In genomic region chr12:122203301-122203967, GRCh38 we compare ENCODE assay signal across 1 cellular context.
TF ChIP-seq lines count a peak whose summit lies in the region.

Gene B3GNT4 (plus strand): TSS chr12:122203709. CDS start chr12:122204619, 910 bp downstream.

TF ChIP-seq in K562, 482 proteins besides CTCF, POLR2A, EP300 and RAD21 (continued from another document and continues in another):
- TF ChIP-seq ZNF609 (CRISPR knock-in tag; IDR thresholded peaks at IDR 0.05; ENCODE audit: borderline replicate concordance), result no peak
- no peak for TF ChIP-seq ILF3 (IDR thresholded peaks at IDR 0.05; ENCODE audit: borderline replicate concordance)
- TF ChIP-seq GMEB1 (CRISPR knock-in tag; IDR thresholded peaks at IDR 0.05), result peak; percentile 56
- no peak for TF ChIP-seq DLX4 (CRISPR knock-in tag; IDR thresholded peaks at IDR 0.05)
- peak; percentile 27; the same call in 1 of the 2 replicates for TF ChIP-seq ZNF592 (IDR thresholded peaks at IDR 0.05)
- no peak for TF ChIP-seq ZBTB49 (CRISPR knock-in tag; IDR thresholded peaks at IDR 0.05; ENCODE audit: borderline replicate concordance)
- peak; percentile 59 for TF ChIP-seq ZFX (CRISPR knock-in tag; IDR thresholded peaks at IDR 0.05)
- TF ChIP-seq ZNF24 (IDR thresholded peaks at IDR 0.05), result no peak
- TF ChIP-seq TCF3 (CRISPR knock-in tag; IDR thresholded peaks at IDR 0.05), result no peak
- no peak for TF ChIP-seq GABPA (tag; conservative IDR thresholded peaks at IDR 0.05; ENCODE audit: low read depth)
- TF ChIP-seq RBM25 (IDR thresholded peaks at IDR 0.05; ENCODE audit: low read depth, low read length, severe bottlenecking), result no peak
- no peak for TF ChIP-seq ZSCAN32 (CRISPR knock-in tag; IDR thresholded peaks at IDR 0.05)
- TF ChIP-seq DEAF1 (CRISPR knock-in tag; IDR thresholded peaks at IDR 0.05), result no peak
- no peak for TF ChIP-seq ZNF764 (CRISPR knock-in tag; IDR thresholded peaks at IDR 0.05; ENCODE audit: low read depth)
- TF ChIP-seq CBX3 (IDR thresholded peaks at IDR 0.05; ENCODE audit: borderline replicate concordance in 1 of 2, low read length in 2 of 2), result peak in 1 of 2 experiments; percentile 25; a peak in 1 of 3 replicates
- TF ChIP-seq ZNF311 (CRISPR knock-in tag; IDR thresholded peaks at IDR 0.05), result no peak
- TF ChIP-seq ZNF77 (CRISPR knock-in tag; IDR thresholded peaks at IDR 0.05), result no peak
- TF ChIP-seq ZNF124 (CRISPR knock-in tag; IDR thresholded peaks at IDR 0.05), result no peak
- TF ChIP-seq SNRNP70 (optimal IDR thresholded peaks at IDR 0.05; ENCODE audit: low read depth, low read length), result no peak
- peak in 1 of 2 experiments; percentile 39; a peak in 1 of 4 replicates for TF ChIP-seq SIN3A (IDR thresholded peaks at IDR 0.05; ENCODE audit: borderline replicate concordance in 2 of 2, control insufficient read depth in 1 of 2, low read depth in 2 of 2, low read length in 2 of 2)
- peak; percentile 10 for TF ChIP-seq RBBP5 (IDR thresholded peaks at IDR 0.05; ENCODE audit: borderline replicate concordance, insufficient read depth, low read length, poor library complexity, severe bottlenecking)
- no peak for TF ChIP-seq NR2F6 (CRISPR knock-in tag; IDR thresholded peaks at IDR 0.05)
- TF ChIP-seq MYC (IDR thresholded peaks at IDR 0.05; ENCODE audit: low read depth, low read length), result peak; percentile 43; the same call in 1 of the 2 replicates
- TF ChIP-seq MYC (CRISPR knock-in tag; IDR thresholded peaks at IDR 0.05; ENCODE audit: borderline replicate concordance, low read depth), result no peak
- TF ChIP-seq ID3 (CRISPR knock-in tag; IDR thresholded peaks at IDR 0.05), result no peak
- TF ChIP-seq ID3 (tag; IDR thresholded peaks at IDR 0.05), result no peak
- TF ChIP-seq RCOR1 (IDR thresholded peaks at IDR 0.05; ENCODE audit: borderline replicate concordance in 1 of 2, low read depth in 2 of 2, low read length in 2 of 2), result 0 out of 4 replicates have a peak, but pooled peaks of 1 of the 2 experiments have one; percentile 30
- peak; percentile 96 for TF ChIP-seq L3MBTL2 (IDR thresholded peaks at IDR 0.05)
- 0 out of 2 replicates have a peak, but pooled peaks have one; percentile 24 for TF ChIP-seq ZKSCAN1 (IDR thresholded peaks at IDR 0.05; ENCODE audit: low read depth, low read length)
- TF ChIP-seq CTBP1 (IDR thresholded peaks at IDR 0.05; ENCODE audit: borderline replicate concordance), result no peak
- no peak for TF ChIP-seq ZFPM2 (CRISPR knock-in tag; IDR thresholded peaks at IDR 0.05)
- peak; percentile 30 for TF ChIP-seq HNRNPK (IDR thresholded peaks at IDR 0.05; ENCODE audit: low read depth, low read length, poor library complexity, severe bottlenecking)
- peak; percentile 86 for TF ChIP-seq CXXC5 (CRISPR knock-in tag; IDR thresholded peaks at IDR 0.05)
- no peak for TF ChIP-seq CCAR2 (IDR thresholded peaks at IDR 0.05; ENCODE audit: low read depth, low read length)
- 0 out of 2 replicates have a peak, but pooled peaks have one; percentile 13 for TF ChIP-seq ZNF511 (CRISPR knock-in tag; IDR thresholded peaks at IDR 0.05)
- no peak for TF ChIP-seq DDX20 (tag; IDR thresholded peaks at IDR 0.05; ENCODE audit: low read depth)
- no peak for TF ChIP-seq SOX6 (IDR thresholded peaks at IDR 0.05)
- TF ChIP-seq KDM2B (CRISPR knock-in tag; IDR thresholded peaks at IDR 0.05), result 0 out of 2 replicates have a peak, but pooled peaks have one; percentile 46
- no peak for TF ChIP-seq TEAD2 (tag; IDR thresholded peaks at IDR 0.05)
- TF ChIP-seq FOS (IDR thresholded peaks at IDR 0.05; ENCODE audit: extremely low read depth, insufficient read length), result no peak
- TF ChIP-seq GATAD2B (IDR thresholded peaks at IDR 0.05; ENCODE audit: borderline replicate concordance), result peak; percentile 67
- no peak for TF ChIP-seq PML (IDR thresholded peaks at IDR 0.05; ENCODE audit: low read length)
- no peak for TF ChIP-seq POLR2AphosphoS5 (IDR thresholded peaks at IDR 0.05; ENCODE audit: control insufficient read depth, insufficient read depth, low read depth, low read length)
- peak; percentile 94 to 95 for TF ChIP-seq NRF1 (conservative IDR thresholded peaks at IDR 0.05 in 1 of 2, IDR thresholded peaks at IDR 0.05 in 1 of 2)
- TF ChIP-seq SIN3B (IDR thresholded peaks at IDR 0.05; ENCODE audit: low read depth), result peak; percentile 28; the same call in 1 of the 2 replicates
- TF ChIP-seq POLR2G (IDR thresholded peaks at IDR 0.05; ENCODE audit: low read depth, low read length), result peak; percentile 73
- TF ChIP-seq YY1 (IDR thresholded peaks at IDR 0.05; ENCODE audit: borderline replicate concordance in 1 of 3, control insufficient read depth in 1 of 3, extremely low read depth in 1 of 3, insufficient read depth in 3 of 3, insufficient read length in 1 of 3, insufficient replicate concordance in 2 of 3, low read depth in 1 of 3, low read length in 2 of 3), result peak in 1 of 3 experiments; percentile 23
- TF ChIP-seq ZBTB2 (IDR thresholded peaks at IDR 0.05), result peak; percentile 65; the same call in 1 of the 2 replicates
- TF ChIP-seq XRCC3 (IDR thresholded peaks at IDR 0.05), result no peak
- peak; percentile 60; the same call in 1 of the 2 replicates for TF ChIP-seq PHF8 (IDR thresholded peaks at IDR 0.05; ENCODE audit: borderline replicate concordance, low read length)
